11 cellular contexts compared by ENCODE assay signal in genomic region chr16:47160422-47160821, GRCh38.
"Had no signal": no experiment of that assay in that cellular context is flagged by ENCODE, and none has a peak within 500 bp of the region (broad histone marks: within the 10 kb centered on the region; RNA-seq: fewer than 3 reads in every experiment).

No MANE protein-coding gene starts in this region.

- FAIRE-seq: H1, H54 had no signal

- H3K9ac ChIP-seq: GM23248 had no signal

- H2AFZ ChIP-seq: GM23248, GM23338 had no signal

- DNase-seq: GM23248, GOT3, H7, H9, HCEC 1CT, HFFc6 had no signal

- H3K4me2 ChIP-seq: GM23338 had no signal

- H3K36me3 ChIP-seq: HAP-1 had no signal

- H3K9me3 ChIP-seq: HAP-1 had no signal

- H3K27ac ChIP-seq: GM23248 had no signal

- ATAC-seq: GM23338, HCT116 had no signal

- H3K4me3 ChIP-seq: GM23248, GM23338, HAP-1 had no signal

- H3K4me1 ChIP-seq: HAP-1 had no signal
